In genomic region chr2:238203973-238204683, GRCh38 we compare ENCODE assay signal across 8 cellular contexts. TPM values are rescaled to one million over a fixed set of nuclear protein-coding genes. Genes with fewer than 3 reads are reported as not detected.
DNase-seq lines count a peak whose midpoint lies in the region; ATAC-seq and TF ChIP-seq lines count a peak whose summit lies in the region.

No MANE protein-coding gene starts in this region.

- DNase-seq in activated CD8-positive, alpha-beta T cell treated with anti-CD3 and anti-CD28 coated beads for 36 hours, result no peak
- DNase-seq in iPS DF 6.9 (ENCODE audit: low read depth, low spot score) (peak; percentile 2), GM10248 (ENCODE audit: extremely low spot score) (no peak)
- DNase-seq in stimulated activated naive CD8-positive, alpha-beta T cell treated with anti-CD3 and anti-CD28 coated beads, Interleukin-15, amount 100 ng/mL, for 72 hours, result no peak

- CTCF ChIA-PET in activated CD8-positive, alpha-beta T cell treated with anti-CD3 and anti-CD28 coated beads for 36 hours (lab: Charles Lee), result interaction anchor here (2.1 kb wide), 1 partner anchor 59 kb away, joined by 8 read pairs; no protein-coding TSS in a partner anchor
- CTCF ChIA-PET in GM10248 (lab: Yijun Ruan, JAX), result no interaction called here

- POLR2A ChIA-PET in activated CD8-positive, alpha-beta T cell treated with anti-CD3 and anti-CD28 coated beads for 36 hours (lab: Charles Lee), result interaction anchor here (0.6 to 2.1 kb wide), 4 partner anchors 9 to 1766 kb away, joined by 3 to 8 read pairs (median 4); partner anchors contain the start of gene PER2
- POLR2A ChIA-PET in GM10248 (lab: Yijun Ruan, JAX), result no interaction called here

- peaks cover 16% of the 10 kb centered on the region for H3K36me3 Mint-ChIP-seq in activated CD8-positive, alpha-beta T cell treated with anti-CD3 and anti-CD28 coated beads for 36 hours (ENCODE audit: low read depth)

- H3K4me3 Mint-ChIP-seq in activated CD8-positive, alpha-beta T cell treated with anti-CD3 and anti-CD28 coated beads for 36 hours, result peak overlapping the region; percentile 73
- H3K4me3 Mint-ChIP-seq in stimulated activated naive CD8-positive, alpha-beta T cell treated with anti-CD3 and anti-CD28 coated beads, Interleukin-15, amount 100 ng/mL, for 72 hours, result peak overlapping the region; percentile 78 to 79

- no peaks in the 10 kb centered on the region for H3K4me1 ChIP-seq in iPS DF 6.9 (ENCODE audit: control insufficient read depth, insufficient read depth, low read length)

- peak overlapping the region; percentile 13; the same call in 1 of the 2 replicates for H3K4me3 ChIP-seq in iPS DF 6.9 (ENCODE audit: low read length)

- H3K36me3 ChIP-seq in iPS DF 6.9 (ENCODE audit: control insufficient read depth, insufficient read depth, low read length), result no peaks in the 10 kb centered on the region

- no peaks in the 10 kb centered on the region for H3K9me3 Mint-ChIP-seq in activated CD8-positive, alpha-beta T cell treated with anti-CD3 and anti-CD28 coated beads for 36 hours
- H3K9me3 Mint-ChIP-seq in stimulated activated naive CD8-positive, alpha-beta T cell treated with anti-CD3 and anti-CD28 coated beads, Interleukin-15, amount 100 ng/mL, for 72 hours, result no peaks in the 10 kb centered on the region

- peak overlapping the region; percentile 80 for H3K27ac Mint-ChIP-seq in activated CD8-positive, alpha-beta T cell treated with anti-CD3 and anti-CD28 coated beads for 36 hours
- H3K27ac Mint-ChIP-seq in stimulated activated naive CD8-positive, alpha-beta T cell treated with anti-CD3 and anti-CD28 coated beads, Interleukin-15, amount 100 ng/mL, for 72 hours, result peak overlapping the region; percentile 81 to 93

- no peaks in the 10 kb centered on the region for H3K27me3 Mint-ChIP-seq in activated CD8-positive, alpha-beta T cell treated with anti-CD3 and anti-CD28 coated beads for 36 hours
- no peaks in the 10 kb centered on the region for H3K27me3 Mint-ChIP-seq in stimulated activated naive CD8-positive, alpha-beta T cell treated with anti-CD3 and anti-CD28 coated beads, Interleukin-15, amount 100 ng/mL, for 72 hours

- ATAC-seq in GM18861 (IDR thresholded peaks at IDR 0.05; ENCODE audit: unreplicated experiment), result peak; percentile 10
- peak; percentile 25 for ATAC-seq in HG03175 (IDR thresholded peaks at IDR 0.05; ENCODE audit: unreplicated experiment)
- peak; percentile 9 for ATAC-seq in activated CD8-positive, alpha-beta T cell treated with anti-CD3 and anti-CD28 coated beads for 36 hours
- peak; percentile 42 for ATAC-seq in stimulated activated naive CD8-positive, alpha-beta T cell treated with anti-CD3 and anti-CD28 coated beads, Interleukin-15, amount 100 ng/mL, for 72 hours
- ATAC-seq in HG03432 (IDR thresholded peaks at IDR 0.05; ENCODE audit: unreplicated experiment), result no peak
- no peak for ATAC-seq in HG02642 (IDR thresholded peaks at IDR 0.05; ENCODE audit: poor library complexity, unreplicated experiment)

- no peak overlapping the region for H3K27ac ChIP-seq in iPS DF 6.9 (ENCODE audit: low read length)

- TF ChIP-seq CTCF in activated CD8-positive, alpha-beta T cell treated with anti-CD3 and anti-CD28 coated beads for 36 hours (IDR thresholded peaks at IDR 0.05), result no peak
- no peak for TF ChIP-seq CTCF in GM10248 (IDR thresholded peaks at IDR 0.05; ENCODE audit: control extremely low read depth, extremely low read depth, low read depth, missing control alignments)

- 100% methylated on average over 2 of the region's 18 CpGs for WGBS in iPS DF 6.9 (ENCODE audit: insufficient coverage, insufficient read length)

- 0 out of 2 replicates have a peak, but pooled peaks cover 2% of the 10 kb centered on the region for H3K27me3 ChIP-seq in iPS DF 6.9 (ENCODE audit: control insufficient read depth, insufficient read depth, low read length)

- H3K4me1 Mint-ChIP-seq in activated CD8-positive, alpha-beta T cell treated with anti-CD3 and anti-CD28 coated beads for 36 hours (ENCODE audit: low read depth), result peaks cover 29% of the 10 kb centered on the region
- H3K4me1 Mint-ChIP-seq in stimulated activated naive CD8-positive, alpha-beta T cell treated with anti-CD3 and anti-CD28 coated beads, Interleukin-15, amount 100 ng/mL, for 72 hours, result peaks cover 48% of the 10 kb centered on the region

- H3K9me3 ChIP-seq in iPS DF 6.9 (ENCODE audit: control insufficient read depth, insufficient read depth, low read length), result no peaks in the 10 kb centered on the region

- intact Hi-C loops in activated CD8-positive, alpha-beta T cell treated with anti-CD3 and anti-CD28 coated beads for 36 hours (cut with micrococcal nuclease), result no loop called here

RNA-seq across cellular contexts. Expression of gene ILKAP, which starts 0.6 kb away (rescaled TPM):
- total RNA-seq in activated CD8-positive, alpha-beta T cell treated with anti-CD3 and anti-CD28 coated beads for 36 hours, result 10 to 100 TPM; 42.1 to 43.3 TPM

RNA-seq across cellular contexts. Expression of gene HES6, which starts 35.7 kb away (rescaled TPM):
- total RNA-seq in activated CD8-positive, alpha-beta T cell treated with anti-CD3 and anti-CD28 coated beads for 36 hours, result 1 to 10 TPM; 5.2 to 5.6 TPM

RNA-seq across cellular contexts. Expression of gene ERFE, which starts 45.4 kb away (rescaled TPM):
- 1 to 10 TPM in 1 of 2 experiments, under 1 TPM in 1; 0.99 to 1.0 TPM for total RNA-seq in activated CD8-positive, alpha-beta T cell treated with anti-CD3 and anti-CD28 coated beads for 36 hours

Comparison
In these comparisons a context has a peak if more than half of its experiments do, and no peak if none do; other contexts are left out.
1. ATAC-seq: peak in GM18861 (single experiment), HG03175 (single experiment), activated CD8-positive, alpha-beta T cell treated with anti-CD3 and anti-CD28 coated beads for 36 hours (single experiment) and stimulated activated naive CD8-positive, alpha-beta T cell treated with anti-CD3 and anti-CD28 coated beads, Interleukin-15, amount 100 ng/mL, for 72 hours (single experiment); none in HG03432 (single experiment) and HG02642 (single experiment).